8 cellular contexts compared by ENCODE assay signal in genomic region chr22:50525991-50526848, GRCh38. TPM values are rescaled to one million over a fixed set of nuclear protein-coding genes. Genes with fewer than 3 reads are reported as not detected.
DNase-seq lines count a peak whose midpoint lies in the region; ATAC-seq and TF ChIP-seq lines count a peak whose summit lies in the region.

No MANE protein-coding gene starts in this region.

- H4K20me1 ChIP-seq in IMR-90 (ENCODE audit: insufficient read depth, low read length): peaks cover 19% of the 10 kb centered on the region

- peak overlapping the region; percentile 90 for H3K4me2 ChIP-seq in IMR-90 (ENCODE audit: low read depth, low read length)

- no peak overlapping the region for H2BK20ac ChIP-seq in IMR-90 (ENCODE audit: low read depth, low read length)

- TF ChIP-seq CTCF in IMR-90 (conservative IDR thresholded peaks at IDR 0.05; ENCODE audit: low read depth, low read length) (peak; percentile 64), omental fat pad (IDR thresholded peaks at IDR 0.05) (peak in 1 of 3 donors; percentile 33), tibial artery (IDR thresholded peaks at IDR 0.05) (peak; percentile 37 to 46)

- peak overlapping the region; percentile 52 for H2BK120ac ChIP-seq in IMR-90 (ENCODE audit: low read depth, low read length)

- H4K5ac ChIP-seq in IMR-90 (ENCODE audit: low read depth, low read length): peak overlapping the region; percentile 79

- peak overlapping the region; percentile 82 to 91 for H4K8ac ChIP-seq in IMR-90 (ENCODE audit: low read depth in 2 of 2, low read length in 2 of 2)

- no peaks in the 10 kb centered on the region for H3K27me3 Mint-ChIP-seq in activated naive CD4-positive, alpha-beta T cell treated with anti-CD3 and anti-CD28 coated beads for 36 hours (ENCODE audit: low read depth)

- H3K36me3 Mint-ChIP-seq in activated naive CD4-positive, alpha-beta T cell treated with anti-CD3 and anti-CD28 coated beads for 36 hours (ENCODE audit: low read depth): peaks cover 41% of the 10 kb centered on the region

- H3K9ac ChIP-seq in IMR-90 (ENCODE audit: low read depth, low read length): peak overlapping the region; percentile 89

- CTCF ChIA-PET in IMR-90 (lab: Yijun Ruan, JAX): interaction anchor here (0.5 to 1.6 kb wide), 11 partner anchors 17 to 231 kb away, joined by 3 to 8 read pairs (median 4); partner anchors contain the start of genes CHKB, LMF2, NCAPH2 and SYCE3
- CTCF ChIA-PET in activated naive CD4-positive, alpha-beta T cell treated with anti-CD3 and anti-CD28 coated beads for 36 hours (lab: Charles Lee): interaction anchor here (0.6 to 2.9 kb wide), 31 partner anchors 9 to 284 kb away, joined by 3 to 39 read pairs (median 5); partner anchors contain the start of genes CHKB, HDAC10, KLHDC7B and LMF2

- H4K91ac ChIP-seq in IMR-90 (ENCODE audit: insufficient read depth, low read depth, low read length): peak overlapping the region; percentile 76

- peak overlapping the region; percentile 48; the same call in 1 of the 2 replicates for H3K18ac ChIP-seq in IMR-90 (ENCODE audit: low read depth, low read length)

- H3K4ac ChIP-seq in IMR-90 (ENCODE audit: low read depth, low read length): peak overlapping the region; percentile 96

- peak overlapping the region; percentile 92 for H3K14ac ChIP-seq in IMR-90 (replicated peaks; ENCODE audit: low read depth, low read length)

- H3K27me3 ChIP-seq in IMR-90 (ENCODE audit: control insufficient read depth, insufficient read depth, low read length): peaks cover 2% of the 10 kb centered on the region; the same call in 1 of the 2 replicates
- peaks cover 0 to 23% of the 10 kb centered on the region in 2 donors for H3K27me3 ChIP-seq in tibial artery

- WGBS in IMR-90 (ENCODE audit: extremely low coverage in 2 of 2, insufficient read length in 1 of 2), 2 experiments: 0% methylated on average over 27 of the region's 93 CpGs; no CpG with 5 or more reads in 1 of the 2 experiments

- H3K56ac ChIP-seq in IMR-90 (ENCODE audit: extremely low read depth, insufficient read depth, low read length): peak overlapping the region; percentile 83

- H3K79me1 ChIP-seq in IMR-90 (ENCODE audit: low read depth in 1 of 2, low read length in 2 of 2): peaks cover 11 to 46% of the 10 kb centered on the region in 2 experiments

- peak; percentile 24 for ATAC-seq in GM21515 (IDR thresholded peaks at IDR 0.05; ENCODE audit: unreplicated experiment)
- peak; percentile 56 for ATAC-seq in IMR-90 (ENCODE audit: low read depth)
- ATAC-seq in omental fat pad (ENCODE audit: low FRiP score): peak; percentile 27

- in situ Hi-C loops in IMR-90 (cut with MboI; ENCODE audit: low sequenced_read_pairs): loop anchor here (5.0 kb wide), 1 partner anchor 51 kb away; the partner anchor contains the start of gene CPT1B

- peak overlapping the region; percentile 94 for H2AK5ac ChIP-seq in IMR-90 (ENCODE audit: low read depth, low read length)

- peak overlapping the region; percentile 85 for H2BK5ac ChIP-seq in IMR-90 (ENCODE audit: low read depth, low read length, poor library complexity, severe bottlenecking)

- peak; percentile 35 for TF ChIP-seq RAD21 in IMR-90 (IDR thresholded peaks at IDR 0.05; ENCODE audit: low read length)

- no TSS peak for BruUV-seq in IMR-90 (replicated peaks; lab: Mats Ljungman, UMichigan)

- H3K27ac ChIP-seq in IMR-90 (ENCODE audit: insufficient read depth, low read length) (peak overlapping the region; percentile 96), tibial artery (peak overlapping the region; percentile 86 to 87)

- POLR2A ChIA-PET in IMR-90 (lab: Charles Lee; ENCODE audit: unreplicated experiment): interaction anchor here (0.6 to 0.7 kb wide), 3 partner anchors 18 to 53 kb away, joined by 3 to 4 read pairs (median 3); partner anchors contain the start of genes LMF2, NCAPH2 and SYCE3

- H3K4me1 Mint-ChIP-seq in activated naive CD4-positive, alpha-beta T cell treated with anti-CD3 and anti-CD28 coated beads for 36 hours (ENCODE audit: low read depth): peaks cover 35% of the 10 kb centered on the region

- peaks cover 15% of the 10 kb centered on the region for H3K9me1 ChIP-seq in IMR-90 (ENCODE audit: insufficient read depth, low read length)

- no peaks in the 10 kb centered on the region for H3K9me3 Mint-ChIP-seq in activated naive CD4-positive, alpha-beta T cell treated with anti-CD3 and anti-CD28 coated beads for 36 hours

- DNase-seq in DMS53 treated with DMSO at 0.1 percent for 48 hours (lab: John Stamatoyannopoulos, UW; ENCODE audit: unreplicated experiment) (peak; percentile 33), IMR-90 (peak; percentile 64), SIG-M5 treated with dmso at 0.1 percent for 504 hours (lab: John Stamatoyannopoulos, UW; ENCODE audit: unreplicated experiment) (peak; percentile 65), germinal center (ENCODE audit: low spot score) (peak; percentile 84), omental fat pad (ENCODE audit: low spot score) (no peak), tibial artery (peak; percentile 70 to 89)
- peak; percentile 95 for DNase-seq in activated naive CD4-positive, alpha-beta T cell treated with anti-CD3 and anti-CD28 coated beads for 36 hours

- peaks cover 24% of the 10 kb centered on the region for H3K36me3 ChIP-seq in IMR-90 (ENCODE audit: control insufficient read depth, insufficient read depth, low read length)
- peaks cover 18 to 30% (median 23%) of the 10 kb centered on the region in 3 donors for H3K36me3 ChIP-seq in tibial artery

- H2AK9ac ChIP-seq in IMR-90 (replicated peaks; ENCODE audit: low read depth, low read length, poor library complexity): peak overlapping the region; percentile 99

- H3K4me1 ChIP-seq in IMR-90 (ENCODE audit: control insufficient read depth, insufficient read depth, low read length) (peaks cover 17% of the 10 kb centered on the region), tibial artery (peaks cover 0 to 51% (median 34%) of the 10 kb centered on the region in 4 donors)

- TF ChIP-seq POLR2A in IMR-90 (IDR thresholded peaks at IDR 0.05; ENCODE audit: low read depth, low read length): no peak; the same call in 1 of the 2 replicates

- peak overlapping the region; percentile 93 for H3K27ac Mint-ChIP-seq in activated naive CD4-positive, alpha-beta T cell treated with anti-CD3 and anti-CD28 coated beads for 36 hours

- no peak overlapping the region for H2BK15ac ChIP-seq in IMR-90 (ENCODE audit: low read depth, low read length)

- peak overlapping the region; percentile 96 for H2AFZ ChIP-seq in IMR-90 (replicated peaks; ENCODE audit: low read length, poor library complexity)

- H3K4me3 Mint-ChIP-seq in activated naive CD4-positive, alpha-beta T cell treated with anti-CD3 and anti-CD28 coated beads for 36 hours: peak overlapping the region; percentile 84

- peak overlapping the region; percentile 97 for H3K23ac ChIP-seq in IMR-90 (ENCODE audit: low read depth, low read length)

- intact Hi-C loops in IMR-90 (cut with micrococcal nuclease): loop anchor here (5.0 kb wide), 1 partner anchor 56 kb away; the partner anchor contains the start of gene CHKB
- intact Hi-C loops in activated naive CD4-positive, alpha-beta T cell treated with anti-CD3 and anti-CD28 coated beads for 36 hours (cut with micrococcal nuclease): loop anchor here (1.0 to 2.0 kb wide), 8 partner anchors 13 to 566 kb away; partner anchors contain the start of genes ARSA, CHKB, KLHDC7B and NCAPH2
- intact Hi-C loops in tibial artery (cut with DNase I; ENCODE audit: low total_unique reads): loop anchor here (2.0 to 5.0 kb wide), 2 partner anchors 17 to 56 kb away; partner anchors contain the start of genes CHKB and NCAPH2

- dilution Hi-C loops in IMR-90 (cut with HindIII; ENCODE audit: low sequenced_read_pairs, unreplicated experiment): no loop called here

- peak overlapping the region; percentile 84 for H3K4me3 ChIP-seq in IMR-90 (ENCODE audit: insufficient read depth, low read depth, low read length)
- peak overlapping the region; percentile 65 to 77 for H3K4me3 ChIP-seq in tibial artery

- no peaks in the 10 kb centered on the region for H3K9me3 ChIP-seq in IMR-90 (ENCODE audit: control insufficient read depth, insufficient read depth, low read length)
- H3K9me3 ChIP-seq in tibial artery: no peaks in the 10 kb centered on the region

TF ChIP-seq in IMR-90, 13 proteins besides CTCF, POLR2A, EP300 and RAD21 (continues in another document):
- TF ChIP-seq RFX5 (IDR thresholded peaks at IDR 0.05; ENCODE audit: low read depth, low read length): no peak

RNA-seq across cellular contexts. Expression of gene SCO2, which starts 0.8 kb away (rescaled TPM):
- 1.3 and 1.7 TPM in 2 replicates for total RNA-seq in IMR-90 (2012; rRNA removed)
- 1.8 and 1.9 TPM in 2 replicates for polyA plus RNA-seq in IMR-90 (2012; rRNA removed)
- 2.9 TPM in 2 replicates for polyA plus RNA-seq in IMR-90 (2012; cell fraction: cytosol; rRNA removed)
- polyA plus RNA-seq in IMR-90 (2012; cell fraction: nucleus; rRNA removed; ENCODE audit: low replicate concordance): 2.1 and 3.9 TPM in 2 replicates
- total RNA-seq in activated naive CD4-positive, alpha-beta T cell treated with anti-CD3 and anti-CD28 coated beads for 36 hours: 1 to 10 TPM; 1.1 to 2.1 TPM
- total RNA-seq in omental fat pad: 10 to 100 TPM in 2 of 4 donors, 1 to 10 TPM in 2; 2.8 to 15.0 (median 9.2) TPM

RNA-seq across cellular contexts. Expression of gene TYMP, which starts 3.6 kb away (rescaled TPM):
- total RNA-seq in IMR-90 (2012; rRNA removed) (0.18 and 0.28 TPM in 2 replicates), omental fat pad (100 to 1,000 TPM in 3 of 4 donors, 10 to 100 TPM in 1; 47.9 to 212 (median 144) TPM)
- 0.74 and 1.5 TPM in 2 replicates for polyA plus RNA-seq in IMR-90 (2012; rRNA removed)
- polyA plus RNA-seq in IMR-90 (2012; cell fraction: cytosol; rRNA removed): 3.5 and 3.6 TPM in 2 replicates
- 3.0 and 7.2 TPM in 2 replicates for polyA plus RNA-seq in IMR-90 (2012; cell fraction: nucleus; rRNA removed; ENCODE audit: low replicate concordance)
- total RNA-seq in activated naive CD4-positive, alpha-beta T cell treated with anti-CD3 and anti-CD28 coated beads for 36 hours: 10 to 100 TPM; 43.7 to 49.6 TPM

RNA-seq across cellular contexts. Expression of gene NCAPH2, which starts 18.2 kb away (rescaled TPM):
- total RNA-seq in IMR-90 (2012; rRNA removed) (36.4 and 38.5 TPM in 2 replicates), omental fat pad (10 to 100 TPM; 27.7 to 48.2 (median 29.5) TPM)
- 30.2 and 30.8 TPM in 2 replicates for polyA plus RNA-seq in IMR-90 (2012; rRNA removed)
- polyA plus RNA-seq in IMR-90 (2012; cell fraction: cytosol; rRNA removed): 21.4 and 24.2 TPM in 2 replicates
- polyA plus RNA-seq in IMR-90 (2012; cell fraction: nucleus; rRNA removed; ENCODE audit: low replicate concordance): 41.1 and 97.4 TPM in 2 replicates
- total RNA-seq in activated naive CD4-positive, alpha-beta T cell treated with anti-CD3 and anti-CD28 coated beads for 36 hours: 100 to 1,000 TPM; 104 to 115 TPM

RNA-seq across cellular contexts. Expression of gene LMF2, which starts 18.7 kb away (rescaled TPM):
- total RNA-seq in IMR-90 (2012; rRNA removed): 15.6 and 16.8 TPM in 2 replicates
- polyA plus RNA-seq in IMR-90 (2012; rRNA removed): 82.6 and 103 TPM in 2 replicates
- polyA plus RNA-seq in IMR-90 (2012; cell fraction: cytosol; rRNA removed): 39.0 and 77.4 TPM in 2 replicates
- 417 and 1,505 TPM in 2 replicates for polyA plus RNA-seq in IMR-90 (2012; cell fraction: nucleus; rRNA removed; ENCODE audit: low replicate concordance)
- total RNA-seq in activated naive CD4-positive, alpha-beta T cell treated with anti-CD3 and anti-CD28 coated beads for 36 hours: 10 to 100 TPM; 41.4 to 42.0 TPM
- total RNA-seq in omental fat pad: 10 to 100 TPM; 50.8 to 54.9 (median 51.7) TPM

RNA-seq across cellular contexts. Expression of gene KLHDC7B, which starts 19.5 kb away (rescaled TPM):
- not detected in 2 replicates for total RNA-seq in IMR-90 (2012; rRNA removed)
- polyA plus RNA-seq in IMR-90 (2012; rRNA removed): 0.03 and 0.05 TPM in 2 replicates
- 0.05 TPM in 1 of 2 replicates, not detected in the other for polyA plus RNA-seq in IMR-90 (2012; cell fraction: cytosol; rRNA removed)
- polyA plus RNA-seq in IMR-90 (2012; cell fraction: nucleus; rRNA removed; ENCODE audit: low replicate concordance): 0.07 and 0.18 TPM in 2 replicates
- total RNA-seq in activated naive CD4-positive, alpha-beta T cell treated with anti-CD3 and anti-CD28 coated beads for 36 hours: 1 to 10 TPM; 7.4 to 7.6 TPM
- under 1 TPM in 1 of 4 donors, not detected in 3; 0.48 TPM for total RNA-seq in omental fat pad

Comparison
In these comparisons a context has a peak if more than half of its experiments do, and no peak if none do; other contexts are left out.
1. RNA of gene TYMP, which starts 3.6 kb away (total RNA-seq): 47.9 to 212 TPM in omental fat pad and 43.7 to 49.6 TPM in activated naive CD4-positive, alpha-beta T cell treated with anti-CD3 and anti-CD28 coated beads for 36 hours; 0.18 to 0.28 TPM in IMR-90; every median in the first group is over 10 times any median in the second.
2. Peak in every context shown above with its lines, with median percentiles within 50 percentile points of each other: ATAC-seq.